Comparison of ENCODE assay signal across 17 cellular contexts in genomic region chr10:44520651-44521050, GRCh38.
"Had no signal": no experiment of that assay in that cellular context is flagged by ENCODE, and none has a peak within 500 bp of the region (broad histone marks: within the 10 kb centered on the region; RNA-seq: fewer than 3 reads in every experiment).

No MANE protein-coding gene starts in this region.

- DNase-seq: cortex of kidney; dorsolateral prefrontal cortex; effector CD8-positive, alpha-beta T cell; gastrocnemius medialis; heart right ventricle; hypothalamus; kidney glomerular epithelial cell; mammary epithelial cell; nucleus accumbens; ovary; right cardiac atrium; stimulated activated CD4-positive, alpha-beta T cell treated with anti-CD3 and anti-CD28 coated beads, Interleukin-4, amount 100 ng/mL, for 1 hour; stimulated activated CD8-positive, alpha-beta memory T cell treated with anti-CD3 and anti-CD28 coated beads, Interleukin-4, amount 100 ng/mL, for 48 hours; stimulated activated naive CD8-positive, alpha-beta T cell treated with anti-CD3 and anti-CD28 coated beads, Interleukin-15, Interleukin-2, amounts not matched to agents 100 U/mL and 50 U/mL, for 24 hours; tibial artery; upper lobe of left lung; uterus had no signal
